Comparison of ENCODE assay signal across 1 cellular context in genomic region chr20:50850721-50851286, GRCh38.
TF ChIP-seq lines count a peak whose summit lies in the region.

No MANE protein-coding gene starts in this region.

TF ChIP-seq in HEK293, 187 proteins besides CTCF, POLR2A, EP300 and RAD21 (continued from another document):
- TF ChIP-seq ZNF518A (tag by site-specific recombination; conservative IDR thresholded peaks at IDR 0.05; ENCODE audit: low read depth): no peak
